ENCODE assay signal across 11 cellular contexts in genomic region chr16:57341441-57342303, GRCh38. TPM values are rescaled to one million over a fixed set of nuclear protein-coding genes. Genes with fewer than 3 reads are reported as not detected.
DNase-seq lines count a peak whose midpoint lies in the region; TF ChIP-seq lines count a peak whose summit lies in the region.
"Had no signal": no experiment of that assay in that cellular context is flagged by ENCODE, and none has a peak within 500 bp of the region (broad histone marks: within the 10 kb centered on the region; RNA-seq: fewer than 3 reads in every experiment).

No MANE protein-coding gene starts in this region.

- no peak for DNase-seq in CD14-positive monocyte (ENCODE audit: low spot score)
- DNase-seq in LNCaP clone FGC (ENCODE audit: low read depth): peak; percentile 94
- DNase-seq in brain pericyte (ENCODE audit: low read depth, low spot score): peak; percentile 29
- DNase-seq in mesenteric fat pad (ENCODE audit: low spot score): peak; percentile 43
- DNase-seq in medulla oblongata (ENCODE audit: extremely low spot score): no peak
- DNase-seq in activated CD8-positive, alpha-beta memory T cell treated with anti-CD3 and anti-CD28 coated beads for 24 hours: no peak
- DNase-seq in NCI-H2171 treated with DMSO at 0.1 percent for 48 hours (lab: John Stamatoyannopoulos, UW): no peak
- no peak for DNase-seq in GM10266 (ENCODE audit: extremely low spot score)

- H3K4me3 Mint-ChIP-seq in CD14-positive monocyte: peak overlapping the region in 1 of 2 donors; percentile 9
- H3K4me3 Mint-ChIP-seq: nephron; T-helper 1 cell treated with Interleukin-12 subunit alpha and Interleukin-12 subunit beta and Interleukin-4 antibody, amounts not matched to agents 30 μg/mL and 1 μg/mL, for 36 hours had no signal

- peaks cover 0 to 4% (median 3%) of the 10 kb centered on the region in 7 donors for H3K9me3 Mint-ChIP-seq in CD14-positive monocyte
- H3K9me3 Mint-ChIP-seq: T-helper 1 cell treated with Interleukin-12 subunit alpha and Interleukin-12 subunit beta and Interleukin-4 antibody, amounts not matched to agents 30 μg/mL and 1 μg/mL, for 36 hours had no signal

- no peak for TF ChIP-seq CTCF in CD14-positive monocyte (IDR thresholded peaks at IDR 0.05)
- no peak for TF ChIP-seq CTCF in LNCaP clone FGC (IDR thresholded peaks at IDR 0.05; ENCODE audit: control insufficient read depth, extremely low read depth, insufficient read depth)
- TF ChIP-seq CTCF in GM10266 (IDR thresholded peaks at IDR 0.05; ENCODE audit: control insufficient read depth, insufficient read depth, low read depth, missing control alignments): no peak

- H3K36me3 Mint-ChIP-seq in CD14-positive monocyte: peaks cover 0 to 3% of the 10 kb centered on the region in 2 donors

- no peak overlapping the region for H3K4me3 ChIP-seq in LNCaP clone FGC (ENCODE audit: low read depth, low read length)
- H3K4me3 ChIP-seq: cardiac muscle cell had no signal

- peaks cover 0 to 8% (median 6%) of the 10 kb centered on the region in 3 donors for H3K27me3 Mint-ChIP-seq in CD14-positive monocyte (ENCODE audit: low read depth in 3 of 3)

- peak overlapping the region in 6 of 7 donors; percentile 4 to 85 (median 80) for H3K27ac Mint-ChIP-seq in CD14-positive monocyte
- H3K27ac Mint-ChIP-seq: T-helper 1 cell treated with Interleukin-12 subunit alpha and Interleukin-12 subunit beta and Interleukin-4 antibody, amounts not matched to agents 30 μg/mL and 1 μg/mL, for 36 hours had no signal

- intact Hi-C loops in CD14-positive monocyte (cut with micrococcal nuclease): no loop called here

- H3K4me1 Mint-ChIP-seq in CD14-positive monocyte: peaks cover 45% of the 10 kb centered on the region
- H3K4me1 Mint-ChIP-seq: nephron had no signal

RNA-seq across cellular contexts. Expression of gene CCL22, which starts 16.9 kb away (rescaled TPM):
- under 1 TPM; 0.15 to 0.18 TPM for polyA plus RNA-seq in CD14-positive monocyte
- total RNA-seq in mesenteric fat pad: not detected

RNA-seq across cellular contexts. Expression of gene CX3CL1, which starts 30.6 kb away (rescaled TPM):
- not detected for polyA plus RNA-seq in CD14-positive monocyte
- 14.6 TPM for total RNA-seq in mesenteric fat pad

RNA-seq across cellular contexts. Expression of gene PLLP, which starts 57.2 kb away (rescaled TPM):
- polyA plus RNA-seq in CD14-positive monocyte: under 1 TPM; 0.52 to 0.97 TPM
- 1.8 TPM for total RNA-seq in mesenteric fat pad

Comparison
In these comparisons a context has a peak if more than half of its experiments do, and no peak if none do; other contexts are left out.
1. DNase-seq: peak in LNCaP clone FGC (single experiment), brain pericyte (single experiment) and mesenteric fat pad (single experiment); none in CD14-positive monocyte (single experiment), medulla oblongata (single experiment), activated CD8-positive, alpha-beta memory T cell treated with anti-CD3 and anti-CD28 coated beads for 24 hours (single experiment), NCI-H2171 treated with DMSO at 0.1 percent for 48 hours (single experiment) and GM10266 (single experiment).